ENCODE assay signal across 9 cellular contexts in the genomic region with DNA sequence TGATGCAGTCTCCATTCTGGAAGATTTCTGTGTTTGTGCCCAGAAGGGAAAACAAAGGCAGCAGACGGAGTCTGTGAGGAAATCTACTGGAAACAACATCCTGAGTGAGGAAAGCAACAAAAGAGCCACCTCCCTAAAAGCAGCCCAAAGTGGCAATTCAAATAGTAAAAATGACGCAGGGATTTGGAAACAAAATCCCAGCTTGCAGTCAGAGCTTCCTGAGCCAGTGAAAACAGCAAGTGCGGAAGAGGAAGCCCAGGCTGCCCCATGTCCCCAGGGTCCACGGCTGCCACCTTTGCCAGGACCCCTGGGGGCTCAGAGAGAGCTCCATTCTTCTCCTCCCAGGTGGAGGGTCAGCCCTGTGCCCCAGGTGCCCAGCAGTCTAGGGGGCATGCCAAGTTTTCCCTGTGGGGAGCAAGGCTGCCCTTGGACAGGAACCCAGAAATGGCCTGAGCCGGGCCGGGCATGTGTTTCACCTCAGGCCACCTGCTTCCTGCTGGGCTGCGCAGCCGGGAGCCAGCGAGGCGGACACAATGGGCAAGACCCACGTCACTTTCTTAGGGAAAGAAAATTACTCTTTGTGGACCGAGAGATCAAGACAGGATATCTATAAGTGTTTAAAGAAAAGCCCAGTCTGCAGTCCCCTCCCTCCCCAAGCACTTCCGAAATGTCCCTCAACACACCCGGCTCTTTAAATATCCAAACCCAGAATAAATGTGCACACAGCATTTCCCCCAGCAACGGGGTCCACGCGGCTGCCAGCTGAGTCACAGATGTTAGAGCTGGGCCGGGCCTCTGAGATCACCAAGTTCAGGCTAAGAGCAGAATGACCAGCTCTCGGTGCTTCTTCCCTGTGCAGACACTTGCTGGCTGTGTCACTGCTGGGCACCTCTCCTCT.
DNase-seq lines count a peak whose midpoint lies in the region; ATAC-seq and TF ChIP-seq lines count a peak whose summit lies in the region.
"Had no signal": no experiment of that assay in that cellular context is flagged by ENCODE, and none has a peak within 500 bp of the region (broad histone marks: within the 10 kb centered on the region; RNA-seq: fewer than 3 reads in every experiment).

No MANE protein-coding gene starts in this region.

- no peak for TF ChIP-seq CTCF in fibroblast of lung (conservative IDR thresholded peaks at IDR 0.05 in 1 of 2, IDR thresholded peaks at IDR 0.05 in 1 of 2; ENCODE audit: low read depth in 1 of 2, low read length in 2 of 2)
- no peak for TF ChIP-seq CTCF in neutrophil (IDR thresholded peaks at IDR 0.05)
- no peak for TF ChIP-seq CTCF in A673 (conservative IDR thresholded peaks at IDR 0.05; ENCODE audit: low read depth, low read length)

- peak overlapping the region; percentile 69 for H3K4me2 ChIP-seq in fibroblast of lung (ENCODE audit: extremely low read depth, insufficient read depth, low read length)

- POLR2A ChIA-PET in activated CD4-positive, alpha-beta T cell treated with anti-CD3 and anti-CD28 coated beads for 36 hours (lab: Charles Lee), result no interaction called here
- POLR2A ChIA-PET in activated CD4-positive, alpha-beta memory T cell treated with anti-CD3 and anti-CD28 coated beads, Interleukin-2, amount 10 ng/mL, durations not matched to agents 7 days and 5 days (lab: Charles Lee), result no interaction called here
- POLR2A ChIA-PET in A673 (lab: Charles Lee; ENCODE audit: low non-redundant PET), result no interaction called here

- no peaks in the 10 kb centered on the region for H3K79me2 ChIP-seq in fibroblast of lung (ENCODE audit: control insufficient read depth, insufficient read depth, low read length)

- intact Hi-C loops in activated CD4-positive, alpha-beta T cell treated with anti-CD3 and anti-CD28 coated beads for 36 hours (cut with DNase I, micrococcal nuclease), result no loop called here
- intact Hi-C loops in A673 (cut with micrococcal nuclease; ENCODE audit: unreplicated experiment), result no loop called here

- no peak overlapping the region for H3K4me3 Mint-ChIP-seq in activated CD4-positive, alpha-beta T cell treated with anti-CD3 and anti-CD28 coated beads for 36 hours
- H3K4me3 Mint-ChIP-seq in activated CD4-positive, alpha-beta memory T cell treated with anti-CD3 and anti-CD28 coated beads, Interleukin-2, amount 10 ng/mL, durations not matched to agents 7 days and 5 days, result no peak overlapping the region
- H3K4me3 Mint-ChIP-seq: T-helper 1 cell treated with Interleukin-12 subunit alpha and Interleukin-12 subunit beta and Interleukin-4 antibody, amounts not matched to agents 30 μg/mL and 1 μg/mL, for 36 hours had no signal

- no peak for ATAC-seq in activated CD4-positive, alpha-beta T cell treated with anti-CD3 and anti-CD28 coated beads for 36 hours

- H3K4me3 ChIP-seq in fibroblast of lung (replicated peaks in 1 of 4; ENCODE audit: control extremely low read depth in 1 of 4, insufficient read depth in 1 of 4, low read depth in 3 of 4, low read length in 4 of 4) (peak overlapping the region in 1 of 4 experiments; percentile 38), neutrophil (ENCODE audit: low read depth in 1 of 2, low read length in 1 of 2) (peak overlapping the region; percentile 32 to 45), A673 (ENCODE audit: low read depth, low read length, poor library complexity, severe bottlenecking) (no peak overlapping the region)

- CTCF ChIA-PET in activated CD4-positive, alpha-beta T cell treated with anti-CD3 and anti-CD28 coated beads for 36 hours (lab: Charles Lee), result interaction anchor here (0.7 kb wide), 1 partner anchor 696 kb away, joined by 3 read pairs; no protein-coding TSS in a partner anchor
- CTCF ChIA-PET in activated CD4-positive, alpha-beta memory T cell treated with anti-CD3 and anti-CD28 coated beads, Interleukin-2, amount 10 ng/mL, durations not matched to agents 7 days and 5 days (lab: Charles Lee), result no interaction called here
- CTCF ChIA-PET in A673 (lab: Charles Lee), result no interaction called here

- DNase-seq in AG08395 (ENCODE audit: low spot score) (peak; percentile 75), NCI-H774 (lab: John Stamatoyannopoulos, UW) (peak; percentile 16), fibroblast of lung (ENCODE audit: low read depth in 2 of 2) (peak; percentile 86 to 89), NAMALWA (ENCODE audit: low spot score) (no peak), A673 (ENCODE audit: low spot score) (no peak)
- DNase-seq in activated CD4-positive, alpha-beta T cell treated with anti-CD3 and anti-CD28 coated beads for 36 hours, result no peak
- DNase-seq in activated CD4-positive, alpha-beta memory T cell treated with anti-CD3 and anti-CD28 coated beads, Interleukin-2, amount 10 ng/mL, durations not matched to agents 7 days and 5 days, result no peak

- peaks cover 32% of the 10 kb centered on the region for H3K4me1 ChIP-seq in fibroblast of lung (ENCODE audit: control insufficient read depth, extremely low read depth, insufficient read depth, low read length)
- H3K4me1 ChIP-seq in neutrophil (ENCODE audit: control insufficient read depth in 1 of 2, insufficient read depth in 1 of 2, low read depth in 1 of 2, low read length in 1 of 2), result peaks cover 25 to 26% of the 10 kb centered on the region in 2 experiments
- no peaks in the 10 kb centered on the region for H3K4me1 ChIP-seq in A673 (ENCODE audit: insufficient read depth, low read length, poor library complexity, severe bottlenecking)

- no peaks in the 10 kb centered on the region for H3K9me3 Mint-ChIP-seq in activated CD4-positive, alpha-beta T cell treated with anti-CD3 and anti-CD28 coated beads for 36 hours (ENCODE audit: low read depth)
- H3K9me3 Mint-ChIP-seq in activated CD4-positive, alpha-beta memory T cell treated with anti-CD3 and anti-CD28 coated beads, Interleukin-2, amount 10 ng/mL, durations not matched to agents 7 days and 5 days, result peaks cover 3% of the 10 kb centered on the region

- peaks cover 8% of the 10 kb centered on the region for H3K4me1 Mint-ChIP-seq in activated CD4-positive, alpha-beta T cell treated with anti-CD3 and anti-CD28 coated beads for 36 hours
- H3K4me1 Mint-ChIP-seq in activated CD4-positive, alpha-beta memory T cell treated with anti-CD3 and anti-CD28 coated beads, Interleukin-2, amount 10 ng/mL, durations not matched to agents 7 days and 5 days, result no peaks in the 10 kb centered on the region

- H3K27me3 ChIP-seq in fibroblast of lung (ENCODE audit: control insufficient read depth, insufficient read depth, low read length) (no peaks in the 10 kb centered on the region), neutrophil (no peaks in the 10 kb centered on the region), A673 (replicated peaks; ENCODE audit: insufficient read depth, low read depth, low read length, poor library complexity) (no peaks in the 10 kb centered on the region)

- no peaks in the 10 kb centered on the region for H4K20me1 ChIP-seq in fibroblast of lung (ENCODE audit: control insufficient read depth, extremely low read depth, insufficient read depth, low read length)

- H3K36me3 Mint-ChIP-seq in activated CD4-positive, alpha-beta T cell treated with anti-CD3 and anti-CD28 coated beads for 36 hours (ENCODE audit: low read depth), result no peaks in the 10 kb centered on the region
- H3K36me3 Mint-ChIP-seq in activated CD4-positive, alpha-beta memory T cell treated with anti-CD3 and anti-CD28 coated beads, Interleukin-2, amount 10 ng/mL, durations not matched to agents 7 days and 5 days (ENCODE audit: low read depth), result no peaks in the 10 kb centered on the region

- H3K27ac ChIP-seq in fibroblast of lung (ENCODE audit: insufficient read depth, low read length) (peak overlapping the region; percentile 89), neutrophil (no peak overlapping the region), A673 (ENCODE audit: low read depth, low read length, poor library complexity, severe bottlenecking) (no peak overlapping the region)

- BruUV-seq in A673 (replicated peaks; lab: Mats Ljungman, UMichigan), result no TSS peak

- H3K27me3 Mint-ChIP-seq in activated CD4-positive, alpha-beta T cell treated with anti-CD3 and anti-CD28 coated beads for 36 hours, result peaks cover 2% of the 10 kb centered on the region
- no peaks in the 10 kb centered on the region for H3K27me3 Mint-ChIP-seq in activated CD4-positive, alpha-beta memory T cell treated with anti-CD3 and anti-CD28 coated beads, Interleukin-2, amount 10 ng/mL, durations not matched to agents 7 days and 5 days

- H3K36me3 ChIP-seq in fibroblast of lung (ENCODE audit: control insufficient read depth, insufficient read depth, low read length) (no peaks in the 10 kb centered on the region), neutrophil (no peaks in the 10 kb centered on the region), A673 (ENCODE audit: insufficient read depth, low read length, poor library complexity, severe bottlenecking) (no peaks in the 10 kb centered on the region)

- peak overlapping the region; percentile 73 for H2AFZ ChIP-seq in fibroblast of lung (ENCODE audit: low read length)

- peak overlapping the region; percentile 48 for H3K9ac ChIP-seq in fibroblast of lung (ENCODE audit: insufficient read depth, low read length)

- H3K9me3 ChIP-seq in fibroblast of lung (ENCODE audit: control insufficient read depth, insufficient read depth, low read depth, low read length) (no peaks in the 10 kb centered on the region), neutrophil (no peaks in the 10 kb centered on the region), A673 (ENCODE audit: low read depth, low read length, poor library complexity, severe bottlenecking) (no peaks in the 10 kb centered on the region)

- no peak overlapping the region for H3K27ac Mint-ChIP-seq in activated CD4-positive, alpha-beta T cell treated with anti-CD3 and anti-CD28 coated beads for 36 hours
- no peak overlapping the region for H3K27ac Mint-ChIP-seq in activated CD4-positive, alpha-beta memory T cell treated with anti-CD3 and anti-CD28 coated beads, Interleukin-2, amount 10 ng/mL, durations not matched to agents 7 days and 5 days
- H3K27ac Mint-ChIP-seq: T-helper 1 cell treated with Interleukin-12 subunit alpha and Interleukin-12 subunit beta and Interleukin-4 antibody, amounts not matched to agents 30 μg/mL and 1 μg/mL, for 36 hours had no signal

Comparison
In these comparisons a context has a peak if more than half of its experiments do, and no peak if none do; other contexts are left out.
1. DNase-seq: peak in AG08395 (single experiment), NCI-H774 (single experiment) and fibroblast of lung (2 of 2); none in activated CD4-positive, alpha-beta T cell treated with anti-CD3 and anti-CD28 coated beads for 36 hours (single experiment), activated CD4-positive, alpha-beta memory T cell treated with anti-CD3 and anti-CD28 coated beads, Interleukin-2, amount 10 ng/mL, durations not matched to agents 7 days and 5 days (single experiment), NAMALWA (single experiment) and A673 (single experiment).